Comparison of ENCODE assay signal across 7 cellular contexts in genomic region chr1:22386774-22387173, GRCh38.
"Had no signal": no experiment of that assay in that cellular context is flagged by ENCODE, and none has a peak within 500 bp of the region (broad histone marks: within the 10 kb centered on the region; RNA-seq: fewer than 3 reads in every experiment).

No MANE protein-coding gene starts in this region.

- DNase-seq: IMR-90, KBM-7, KG1 had no signal

- FAIRE-seq: HepG2, HTR-8/SVneo had no signal

- ATAC-seq: HepG2 had no signal

- H3K4me2 ChIP-seq: KMS-11 had no signal

- H3K27ac ChIP-seq: HL-60, KMS-11 had no signal

- H3K9ac ChIP-seq: KMS-11 had no signal
